In the genomic region with DNA sequence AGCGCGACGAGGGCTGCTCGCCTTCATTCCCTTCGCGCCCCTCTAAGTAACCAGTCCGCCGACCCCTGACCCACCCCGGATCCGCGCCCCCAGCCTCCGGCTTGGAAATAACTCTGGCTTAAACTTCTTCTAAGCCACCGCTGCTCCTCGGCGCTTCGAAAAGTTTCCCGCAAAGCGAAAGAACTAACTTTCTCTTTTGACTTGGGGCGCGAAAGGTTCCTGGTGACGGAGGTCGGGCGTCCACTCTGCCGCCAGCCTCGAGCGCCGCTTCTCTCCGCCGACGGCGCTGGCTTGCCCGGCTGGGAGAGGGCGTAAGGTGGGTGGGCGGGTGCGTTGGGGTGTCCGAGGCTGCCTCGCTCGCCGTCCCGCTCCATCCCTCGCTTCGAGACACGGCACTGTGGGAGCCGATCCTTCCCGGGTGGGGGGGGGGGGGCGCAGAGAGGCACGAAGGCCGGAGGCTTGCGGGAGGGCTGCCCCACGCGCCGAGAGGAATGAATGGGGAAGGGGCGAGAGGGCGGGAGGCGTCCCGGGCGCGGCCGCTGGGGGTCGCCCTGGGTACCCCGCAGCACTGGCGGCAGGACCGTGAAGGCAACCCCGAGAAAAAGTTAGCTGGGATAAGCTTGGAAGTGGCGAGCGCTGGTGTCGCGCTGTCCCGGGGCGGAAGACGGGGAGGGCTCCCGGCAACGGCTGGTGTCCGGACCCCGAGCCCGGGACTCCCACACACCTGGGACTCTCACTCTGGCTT, we compare ENCODE assay signal across 8 cellular contexts. TPM values are rescaled to one million over a fixed set of nuclear protein-coding genes. Genes with fewer than 3 reads are reported as not detected.
DNase-seq lines count a peak whose midpoint lies in the region; ATAC-seq and TF ChIP-seq lines count a peak whose summit lies in the region.

No MANE protein-coding gene starts in this region.

- peak; percentile 65 for TF ChIP-seq RAD21 in neural cell (conservative IDR thresholded peaks at IDR 0.05)

- peak overlapping the region; percentile 25 for H2AFZ ChIP-seq in neural cell (ENCODE audit: low read depth, low read length)

- H3K27me3 ChIP-seq in neural cell (ENCODE audit: insufficient read depth, low read depth, low read length) (peaks cover 66% of the 10 kb centered on the region), tibial artery (no peaks in the 10 kb centered on the region)

- peaks cover 0 to 72% (median 45%) of the 10 kb centered on the region in 4 donors for H3K4me1 ChIP-seq in tibial artery

- TF ChIP-seq EP300 in neural cell (conservative IDR thresholded peaks at IDR 0.05; ENCODE audit: poor library complexity, severe bottlenecking) = no peak

- H3K9me3 ChIP-seq in neural cell (ENCODE audit: low read length) = no peaks in the 10 kb centered on the region
- H3K9me3 ChIP-seq in tibial artery = no peaks in the 10 kb centered on the region

- H4K20me1 ChIP-seq in neural cell (ENCODE audit: insufficient read depth) = no peaks in the 10 kb centered on the region

- H3K27ac ChIP-seq in neural cell (ENCODE audit: low read length) (peak overlapping the region; percentile 51), tibial artery (peak overlapping the region; percentile 99 to 100)

- peak overlapping the region; percentile 78 for H3K4me2 ChIP-seq in neural cell (ENCODE audit: low read length)

- H3K4me3 ChIP-seq in fibroblast of villous mesenchyme (ENCODE audit: low read depth, low read length) = peak overlapping the region; percentile 89
- peak overlapping the region; percentile 88 for H3K4me3 ChIP-seq in neural cell (ENCODE audit: low read length)
- peak overlapping the region; percentile 84 to 88 for H3K4me3 ChIP-seq in tibial artery

- H3F3A ChIP-seq in neural cell (ENCODE audit: insufficient read depth, low read length, poor library complexity, severe bottlenecking) = peaks cover 4% of the 10 kb centered on the region

- H3K36me3 ChIP-seq in neural cell (ENCODE audit: insufficient read depth, low read length) = no peaks in the 10 kb centered on the region
- no peaks in the 10 kb centered on the region for H3K36me3 ChIP-seq in tibial artery

- DNase-seq in NCI-H2196 (lab: John Stamatoyannopoulos, UW; ENCODE audit: unreplicated experiment) (peak; percentile 43), NCI-H2196 treated with DMSO at 0.1 percent for 48 hours (lab: John Stamatoyannopoulos, UW; ENCODE audit: unreplicated experiment) (no peak), NOMO-1 (lab: John Stamatoyannopoulos, UW; ENCODE audit: unreplicated experiment in 2 of 2) (peak; percentile 49 to 51), fibroblast of villous mesenchyme (ENCODE audit: low read depth) (peak; percentile 63), tibial artery (peak; percentile 45 to 81)
- DNase-seq in activated T-helper 9 cell treated with anti-CD3 and anti-CD28 coated beads, Interleukin-2, amount 50 U/mL, for 16 hours (ENCODE audit: low read depth) = peak; percentile 35

- peak; percentile 45 for TF ChIP-seq CTCF in fibroblast of villous mesenchyme (IDR thresholded peaks at IDR 0.05; ENCODE audit: insufficient read depth, low read depth, low read length)
- peak; percentile 74 for TF ChIP-seq CTCF in neural cell (IDR thresholded peaks at IDR 0.05; ENCODE audit: poor library complexity, severe bottlenecking)
- peak; percentile 30 to 42 for TF ChIP-seq CTCF in tibial artery (IDR thresholded peaks at IDR 0.05)

- H3K9ac ChIP-seq in neural cell (ENCODE audit: low read length) = peak overlapping the region; percentile 80

- H3K9me2 ChIP-seq in neural cell (ENCODE audit: insufficient read depth, low read length) = no peaks in the 10 kb centered on the region

- ATAC-seq in HG02943 (IDR thresholded peaks at IDR 0.05; ENCODE audit: low read depth, unreplicated experiment) = peak; percentile 12

- H3K79me2 ChIP-seq in neural cell (replicated peaks; ENCODE audit: insufficient read depth, low read length) = no peaks in the 10 kb centered on the region

- intact Hi-C loops in tibial artery (cut with DNase I; ENCODE audit: low total_unique reads) = no loop called here

TF ChIP-seq in neural cell, 6 proteins besides CTCF, POLR2A, EP300 and RAD21:
- TF ChIP-seq POLR2AphosphoS5 (IDR thresholded peaks at IDR 0.05) = peak; percentile 36
- no peak for TF ChIP-seq TAF1 (IDR thresholded peaks at IDR 0.05; ENCODE audit: low read depth)
- peak; percentile 70 for TF ChIP-seq SMC3 (conservative IDR thresholded peaks at IDR 0.05; ENCODE audit: poor library complexity)
- no peak for TF ChIP-seq EZH2 (IDR thresholded peaks at IDR 0.05; ENCODE audit: borderline replicate concordance, insufficient read depth, low read length, poor library complexity, severe bottlenecking)
- TF ChIP-seq, protein P1, sequence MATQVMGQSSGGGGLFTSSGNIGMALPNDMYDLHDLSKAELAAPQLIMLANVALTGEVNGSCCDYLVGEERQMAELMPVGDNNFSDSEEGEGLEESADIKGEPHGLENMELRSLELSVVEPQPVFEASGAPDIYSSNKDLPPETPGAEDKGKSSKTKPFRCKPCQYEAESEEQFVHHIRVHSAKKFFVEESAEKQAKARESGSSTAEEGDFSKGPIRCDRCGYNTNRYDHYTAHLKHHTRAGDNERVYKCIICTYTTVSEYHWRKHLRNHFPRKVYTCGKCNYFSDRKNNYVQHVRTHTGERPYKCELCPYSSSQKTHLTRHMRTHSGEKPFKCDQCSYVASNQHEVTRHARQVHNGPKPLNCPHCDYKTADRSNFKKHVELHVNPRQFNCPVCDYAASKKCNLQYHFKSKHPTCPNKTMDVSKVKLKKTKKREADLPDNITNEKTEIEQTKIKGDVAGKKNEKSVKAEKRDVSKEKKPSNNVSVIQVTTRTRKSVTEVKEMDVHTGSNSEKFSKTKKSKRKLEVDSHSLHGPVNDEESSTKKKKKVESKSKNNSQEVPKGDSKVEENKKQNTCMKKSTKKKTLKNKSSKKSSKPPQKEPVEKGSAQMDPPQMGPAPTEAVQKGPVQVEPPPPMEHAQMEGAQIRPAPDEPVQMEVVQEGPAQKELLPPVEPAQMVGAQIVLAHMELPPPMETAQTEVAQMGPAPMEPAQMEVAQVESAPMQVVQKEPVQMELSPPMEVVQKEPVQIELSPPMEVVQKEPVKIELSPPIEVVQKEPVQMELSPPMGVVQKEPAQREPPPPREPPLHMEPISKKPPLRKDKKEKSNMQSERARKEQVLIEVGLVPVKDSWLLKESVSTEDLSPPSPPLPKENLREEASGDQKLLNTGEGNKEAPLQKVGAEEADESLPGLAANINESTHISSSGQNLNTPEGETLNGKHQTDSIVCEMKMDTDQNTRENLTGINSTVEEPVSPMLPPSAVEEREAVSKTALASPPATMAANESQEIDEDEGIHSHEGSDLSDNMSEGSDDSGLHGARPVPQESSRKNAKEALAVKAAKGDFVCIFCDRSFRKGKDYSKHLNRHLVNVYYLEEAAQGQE (IDR thresholded peaks at IDR 0.05; ENCODE audit: borderline replicate concordance) = no peak
- no peak for TF ChIP-seq MXI1 (conservative IDR thresholded peaks at IDR 0.05; ENCODE audit: poor library complexity, severe bottlenecking)

RNA-seq across cellular contexts. Expression of a gene that starts 0.6 kb away (rescaled TPM):
- total RNA-seq in fibroblast of villous mesenchyme = 12.9 and 20.3 TPM in 2 replicates
- 3.4 and 7.2 TPM in 2 replicates for polyA plus RNA-seq in neural cell
- 2.2 and 3.4 TPM in 2 replicates for polyA minus RNA-seq in neural cell
